In genomic region chrX:45769919-45770582, GRCh38 we compare ENCODE assay signal across 8 cellular contexts.
DNase-seq lines count a peak whose midpoint lies in the region; ATAC-seq, FAIRE-seq and TF ChIP-seq lines count a peak whose summit lies in the region.

No MANE protein-coding gene starts in this region.

- 1 to 29% methylated on average over 13 of the region's 13 CpGs for WGBS in pancreas, 2 donors

- H3K36me3 Mint-ChIP-seq in activated CD4-positive, alpha-beta memory T cell treated with anti-CD3 and anti-CD28 coated beads, Interleukin-2, amount 10 ng/mL, durations not matched to agents 7 days and 5 days (ENCODE audit: low read depth): peaks cover 48% of the 10 kb centered on the region

- intact Hi-C loops in pancreas (cut with DNase I): no loop called here

- H3K9me3 Mint-ChIP-seq in activated CD4-positive, alpha-beta memory T cell treated with anti-CD3 and anti-CD28 coated beads, Interleukin-2, amount 10 ng/mL, durations not matched to agents 7 days and 5 days: no peaks in the 10 kb centered on the region

- H3K4me3 ChIP-seq in fibroblast of the aortic adventitia (ENCODE audit: low read depth, low read length): peak overlapping the region; percentile 67
- H3K4me3 ChIP-seq in pancreas: peak overlapping the region in 2 of 4 donors; percentile 22 to 28

- ATAC-seq in GM21576 (IDR thresholded peaks at IDR 0.05; ENCODE audit: unreplicated experiment): peak; percentile 63
- peak; percentile 83 to 89 (median 87) for ATAC-seq in pancreas

- DNase-seq in GM10248 (ENCODE audit: extremely low spot score) (peak; percentile 65), HuH-7 (ENCODE audit: low spot score) (peak; percentile 49), fibroblast of the aortic adventitia (ENCODE audit: low read depth) (peak; percentile 94), pancreas (peak; percentile 40 to 69 (median 56)), NCI-H82 (lab: John Stamatoyannopoulos, UW) (no peak), T-helper 9 cell (no peak)
- DNase-seq in activated CD4-positive, alpha-beta memory T cell treated with anti-CD3 and anti-CD28 coated beads, Interleukin-2, amount 10 ng/mL, durations not matched to agents 7 days and 5 days: peak; percentile 49

- H3K27ac ChIP-seq in pancreas: peak overlapping the region in 3 of 4 donors; percentile 40 to 78 (median 74)

- H3K4me1 Mint-ChIP-seq in activated CD4-positive, alpha-beta memory T cell treated with anti-CD3 and anti-CD28 coated beads, Interleukin-2, amount 10 ng/mL, durations not matched to agents 7 days and 5 days: peaks cover 59% of the 10 kb centered on the region

- CTCF ChIA-PET in GM10248 (lab: Yijun Ruan, JAX): interaction anchor here (0.7 to 1.7 kb wide), 3 partner anchors 11 to 31 kb away, joined by 3 to 4 read pairs (median 3); no protein-coding TSS in a partner anchor
- CTCF ChIA-PET in activated CD4-positive, alpha-beta memory T cell treated with anti-CD3 and anti-CD28 coated beads, Interleukin-2, amount 10 ng/mL, durations not matched to agents 7 days and 5 days (lab: Charles Lee): interaction anchor here (0.6 to 2.0 kb wide), 3 partner anchors 24 to 32 kb away, joined by 4 to 7 read pairs (median 6); no protein-coding TSS in a partner anchor

- peak; percentile 74 for FAIRE-seq in pancreas (lab: Jason Lieb, UNC)

- no peaks in the 10 kb centered on the region for H3K27me3 Mint-ChIP-seq in activated CD4-positive, alpha-beta memory T cell treated with anti-CD3 and anti-CD28 coated beads, Interleukin-2, amount 10 ng/mL, durations not matched to agents 7 days and 5 days

- TF ChIP-seq CTCF in GM10248 (IDR thresholded peaks at IDR 0.05; ENCODE audit: control extremely low read depth, extremely low read depth, low read depth, missing control alignments) (no peak), fibroblast of the aortic adventitia (IDR thresholded peaks at IDR 0.05; ENCODE audit: insufficient read depth, low read length) (no peak), pancreas (IDR thresholded peaks at IDR 0.05) (no peak)

- H3K4me1 ChIP-seq in pancreas: peaks cover 0 to 4% (median 3%) of the 10 kb centered on the region in 3 donors

- H3K27ac Mint-ChIP-seq in activated CD4-positive, alpha-beta memory T cell treated with anti-CD3 and anti-CD28 coated beads, Interleukin-2, amount 10 ng/mL, durations not matched to agents 7 days and 5 days: peak overlapping the region; percentile 87

- H3K9me3 ChIP-seq in pancreas: no peaks in the 10 kb centered on the region

- H3K4me3 Mint-ChIP-seq in activated CD4-positive, alpha-beta memory T cell treated with anti-CD3 and anti-CD28 coated beads, Interleukin-2, amount 10 ng/mL, durations not matched to agents 7 days and 5 days: peak overlapping the region; percentile 86

- H3K27me3 ChIP-seq in pancreas: peaks cover 0 to 8% (median 1%) of the 10 kb centered on the region in 4 donors

- no peaks in the 10 kb centered on the region for H3K36me3 ChIP-seq in pancreas

- POLR2A ChIA-PET in GM10248 (lab: Yijun Ruan, JAX): interaction anchor here (0.6 to 1.0 kb wide), 2 partner anchors 11 to 243 kb away, joined by 3 to 4 read pairs; no protein-coding TSS in a partner anchor
- POLR2A ChIA-PET in activated CD4-positive, alpha-beta memory T cell treated with anti-CD3 and anti-CD28 coated beads, Interleukin-2, amount 10 ng/mL, durations not matched to agents 7 days and 5 days (lab: Charles Lee): interaction anchor here (1.1 to 7.4 kb wide), 12 partner anchors 9 to 81 kb away, joined by 3 to 167 read pairs (median 8); no protein-coding TSS in a partner anchor

Comparison
In these comparisons a context has a peak if more than half of its experiments do, and no peak if none do; other contexts are left out.
1. DNase-seq: peak in GM10248 (single experiment), HuH-7 (single experiment), activated CD4-positive, alpha-beta memory T cell treated with anti-CD3 and anti-CD28 coated beads, Interleukin-2, amount 10 ng/mL, durations not matched to agents 7 days and 5 days (single experiment), fibroblast of the aortic adventitia (single experiment) and pancreas (6 of 6); none in NCI-H82 (single experiment) and T-helper 9 cell (single experiment).